1 cellular context compared by ENCODE assay signal in the genomic region with DNA sequence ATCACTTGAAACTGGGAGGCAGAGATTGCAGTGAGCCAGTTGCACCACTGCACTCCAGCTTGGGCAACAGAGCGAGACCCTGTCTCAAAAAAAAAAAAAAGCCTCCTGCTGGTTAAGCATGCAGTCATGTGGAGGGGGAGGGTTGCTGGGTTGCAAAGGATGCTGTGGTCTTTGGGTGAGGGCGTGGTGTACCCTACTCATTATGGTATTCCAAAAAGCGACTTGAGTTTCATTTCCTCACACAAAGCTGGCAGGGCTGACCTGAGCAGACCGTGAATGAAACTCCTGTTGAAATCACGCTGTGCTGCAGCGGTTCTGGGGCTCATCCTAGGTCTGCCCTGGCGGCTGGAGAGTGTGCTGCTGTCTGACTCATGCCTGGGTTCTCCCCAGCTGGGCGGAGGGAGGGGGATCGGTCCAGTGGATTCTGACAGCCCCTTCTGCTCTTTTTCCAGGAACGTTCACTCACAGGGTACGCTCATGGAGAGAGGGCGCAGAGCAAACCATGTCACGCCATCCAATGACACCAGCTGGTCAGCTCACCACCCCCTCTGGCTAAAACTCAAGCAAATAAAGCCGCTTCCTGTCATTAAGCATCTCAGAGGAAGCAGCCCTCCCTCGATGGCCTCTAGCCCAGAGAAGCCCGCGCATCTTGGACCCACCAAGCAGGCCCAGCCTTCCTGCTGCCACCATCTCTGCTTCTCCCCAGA.
TF ChIP-seq lines count a peak whose summit lies in the region.

No MANE protein-coding gene starts in this region.

TF ChIP-seq in GM12878, 131 proteins besides CTCF, POLR2A, EP300 and RAD21 (continued from another document and continues in another):
- TF ChIP-seq, protein P1, sequence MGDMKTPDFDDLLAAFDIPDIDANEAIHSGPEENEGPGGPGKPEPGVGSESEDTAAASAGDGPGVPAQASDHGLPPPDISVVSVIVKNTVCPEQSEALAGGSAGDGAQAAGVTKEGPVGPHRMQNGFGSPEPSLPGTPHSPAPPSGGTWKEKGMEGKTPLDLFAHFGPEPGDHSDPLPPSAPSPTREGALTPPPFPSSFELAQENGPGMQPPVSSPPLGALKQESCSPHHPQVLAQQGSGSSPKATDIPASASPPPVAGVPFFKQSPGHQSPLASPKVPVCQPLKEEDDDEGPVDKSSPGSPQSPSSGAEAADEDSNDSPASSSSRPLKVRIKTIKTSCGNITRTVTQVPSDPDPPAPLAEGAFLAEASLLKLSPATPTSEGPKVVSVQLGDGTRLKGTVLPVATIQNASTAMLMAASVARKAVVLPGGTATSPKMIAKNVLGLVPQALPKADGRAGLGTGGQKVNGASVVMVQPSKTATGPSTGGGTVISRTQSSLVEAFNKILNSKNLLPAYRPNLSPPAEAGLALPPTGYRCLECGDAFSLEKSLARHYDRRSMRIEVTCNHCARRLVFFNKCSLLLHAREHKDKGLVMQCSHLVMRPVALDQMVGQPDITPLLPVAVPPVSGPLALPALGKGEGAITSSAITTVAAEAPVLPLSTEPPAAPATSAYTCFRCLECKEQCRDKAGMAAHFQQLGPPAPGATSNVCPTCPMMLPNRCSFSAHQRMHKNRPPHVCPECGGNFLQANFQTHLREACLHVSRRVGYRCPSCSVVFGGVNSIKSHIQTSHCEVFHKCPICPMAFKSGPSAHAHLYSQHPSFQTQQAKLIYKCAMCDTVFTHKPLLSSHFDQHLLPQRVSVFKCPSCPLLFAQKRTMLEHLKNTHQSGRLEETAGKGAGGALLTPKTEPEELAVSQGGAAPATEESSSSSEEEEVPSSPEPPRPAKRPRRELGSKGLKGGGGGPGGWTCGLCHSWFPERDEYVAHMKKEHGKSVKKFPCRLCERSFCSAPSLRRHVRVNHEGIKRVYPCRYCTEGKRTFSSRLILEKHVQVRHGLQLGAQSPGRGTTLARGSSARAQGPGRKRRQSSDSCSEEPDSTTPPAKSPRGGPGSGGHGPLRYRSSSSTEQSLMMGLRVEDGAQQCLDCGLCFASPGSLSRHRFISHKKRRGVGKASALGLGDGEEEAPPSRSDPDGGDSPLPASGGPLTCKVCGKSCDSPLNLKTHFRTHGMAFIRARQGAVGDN (IDR thresholded peaks at IDR 0.05) = no peak
- no peak for TF ChIP-seq NFXL1 (IDR thresholded peaks at IDR 0.05; ENCODE audit: borderline replicate concordance)
- no peak for TF ChIP-seq ZNF217 (IDR thresholded peaks at IDR 0.05)
- TF ChIP-seq MYB (IDR thresholded peaks at IDR 0.05; ENCODE audit: borderline replicate concordance, low read depth, low read length) = no peak
- TF ChIP-seq, protein P2, sequence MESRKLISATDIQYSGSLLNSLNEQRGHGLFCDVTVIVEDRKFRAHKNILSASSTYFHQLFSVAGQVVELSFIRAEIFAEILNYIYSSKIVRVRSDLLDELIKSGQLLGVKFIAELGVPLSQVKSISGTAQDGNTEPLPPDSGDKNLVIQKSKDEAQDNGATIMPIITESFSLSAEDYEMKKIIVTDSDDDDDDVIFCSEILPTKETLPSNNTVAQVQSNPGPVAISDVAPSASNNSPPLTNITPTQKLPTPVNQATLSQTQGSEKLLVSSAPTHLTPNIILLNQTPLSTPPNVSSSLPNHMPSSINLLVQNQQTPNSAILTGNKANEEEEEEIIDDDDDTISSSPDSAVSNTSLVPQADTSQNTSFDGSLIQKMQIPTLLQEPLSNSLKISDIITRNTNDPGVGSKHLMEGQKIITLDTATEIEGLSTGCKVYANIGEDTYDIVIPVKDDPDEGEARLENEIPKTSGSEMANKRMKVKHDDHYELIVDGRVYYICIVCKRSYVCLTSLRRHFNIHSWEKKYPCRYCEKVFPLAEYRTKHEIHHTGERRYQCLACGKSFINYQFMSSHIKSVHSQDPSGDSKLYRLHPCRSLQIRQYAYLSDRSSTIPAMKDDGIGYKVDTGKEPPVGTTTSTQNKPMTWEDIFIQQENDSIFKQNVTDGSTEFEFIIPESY (IDR thresholded peaks at IDR 0.05) = no peak
- TF ChIP-seq, protein P3, sequence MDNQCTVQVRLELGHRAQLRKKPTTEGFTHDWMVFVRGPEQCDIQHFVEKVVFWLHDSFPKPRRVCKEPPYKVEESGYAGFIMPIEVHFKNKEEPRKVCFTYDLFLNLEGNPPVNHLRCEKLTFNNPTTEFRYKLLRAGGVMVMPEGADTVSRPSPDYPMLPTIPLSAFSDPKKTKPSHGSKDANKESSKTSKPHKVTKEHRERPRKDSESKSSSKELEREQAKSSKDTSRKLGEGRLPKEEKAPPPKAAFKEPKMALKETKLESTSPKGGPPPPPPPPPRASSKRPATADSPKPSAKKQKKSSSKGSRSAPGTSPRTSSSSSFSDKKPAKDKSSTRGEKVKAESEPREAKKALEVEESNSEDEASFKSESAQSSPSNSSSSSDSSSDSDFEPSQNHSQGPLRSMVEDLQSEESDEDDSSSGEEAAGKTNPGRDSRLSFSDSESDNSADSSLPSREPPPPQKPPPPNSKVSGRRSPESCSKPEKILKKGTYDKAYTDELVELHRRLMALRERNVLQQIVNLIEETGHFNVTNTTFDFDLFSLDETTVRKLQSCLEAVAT (IDR thresholded peaks at IDR 0.05) = 0 out of 2 replicates have a peak, but pooled peaks have one; percentile 17
- TF ChIP-seq CBX3 (IDR thresholded peaks at IDR 0.05; ENCODE audit: borderline replicate concordance, low read depth) = no peak
- TF ChIP-seq, protein P4, sequence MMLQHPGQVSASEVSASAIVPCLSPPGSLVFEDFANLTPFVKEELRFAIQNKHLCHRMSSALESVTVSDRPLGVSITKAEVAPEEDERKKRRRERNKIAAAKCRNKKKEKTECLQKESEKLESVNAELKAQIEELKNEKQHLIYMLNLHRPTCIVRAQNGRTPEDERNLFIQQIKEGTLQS (IDR thresholded peaks at IDR 0.05; ENCODE audit: borderline replicate concordance, extremely low read depth, low read depth, low read length) = no peak
- peak; percentile 68; the same call in 1 of the 2 replicates for TF ChIP-seq TCF12 (IDR thresholded peaks at IDR 0.05; ENCODE audit: low read depth, low read length)
- TF ChIP-seq ETV6 (conservative IDR thresholded peaks at IDR 0.05 in 1 of 2, IDR thresholded peaks at IDR 0.05 in 1 of 2; ENCODE audit: borderline replicate concordance in 1 of 2, low read depth in 1 of 2) = peak in 1 of 2 experiments; percentile 91; a peak in 2 of 4 replicates
- TF ChIP-seq, protein P5, sequence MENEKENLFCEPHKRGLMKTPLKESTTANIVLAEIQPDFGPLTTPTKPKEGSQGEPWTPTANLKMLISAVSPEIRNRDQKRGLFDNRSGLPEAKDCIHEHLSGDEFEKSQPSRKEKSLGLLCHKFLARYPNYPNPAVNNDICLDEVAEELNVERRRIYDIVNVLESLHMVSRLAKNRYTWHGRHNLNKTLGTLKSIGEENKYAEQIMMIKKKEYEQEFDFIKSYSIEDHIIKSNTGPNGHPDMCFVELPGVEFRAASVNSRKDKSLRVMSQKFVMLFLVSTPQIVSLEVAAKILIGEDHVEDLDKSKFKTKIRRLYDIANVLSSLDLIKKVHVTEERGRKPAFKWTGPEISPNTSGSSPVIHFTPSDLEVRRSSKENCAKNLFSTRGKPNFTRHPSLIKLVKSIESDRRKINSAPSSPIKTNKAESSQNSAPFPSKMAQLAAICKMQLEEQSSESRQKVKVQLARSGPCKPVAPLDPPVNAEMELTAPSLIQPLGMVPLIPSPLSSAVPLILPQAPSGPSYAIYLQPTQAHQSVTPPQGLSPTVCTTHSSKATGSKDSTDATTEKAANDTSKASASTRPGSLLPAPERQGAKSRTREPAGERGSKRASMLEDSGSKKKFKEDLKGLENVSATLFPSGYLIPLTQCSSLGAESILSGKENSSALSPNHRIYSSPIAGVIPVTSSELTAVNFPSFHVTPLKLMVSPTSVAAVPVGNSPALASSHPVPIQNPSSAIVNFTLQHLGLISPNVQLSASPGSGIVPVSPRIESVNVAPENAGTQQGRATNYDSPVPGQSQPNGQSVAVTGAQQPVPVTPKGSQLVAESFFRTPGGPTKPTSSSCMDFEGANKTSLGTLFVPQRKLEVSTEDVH (IDR thresholded peaks at IDR 0.05; ENCODE audit: low read depth, partially characterized antibody) = no peak
- TF ChIP-seq ZNF24 (IDR thresholded peaks at IDR 0.05) = no peak
- TF ChIP-seq, protein P6, sequence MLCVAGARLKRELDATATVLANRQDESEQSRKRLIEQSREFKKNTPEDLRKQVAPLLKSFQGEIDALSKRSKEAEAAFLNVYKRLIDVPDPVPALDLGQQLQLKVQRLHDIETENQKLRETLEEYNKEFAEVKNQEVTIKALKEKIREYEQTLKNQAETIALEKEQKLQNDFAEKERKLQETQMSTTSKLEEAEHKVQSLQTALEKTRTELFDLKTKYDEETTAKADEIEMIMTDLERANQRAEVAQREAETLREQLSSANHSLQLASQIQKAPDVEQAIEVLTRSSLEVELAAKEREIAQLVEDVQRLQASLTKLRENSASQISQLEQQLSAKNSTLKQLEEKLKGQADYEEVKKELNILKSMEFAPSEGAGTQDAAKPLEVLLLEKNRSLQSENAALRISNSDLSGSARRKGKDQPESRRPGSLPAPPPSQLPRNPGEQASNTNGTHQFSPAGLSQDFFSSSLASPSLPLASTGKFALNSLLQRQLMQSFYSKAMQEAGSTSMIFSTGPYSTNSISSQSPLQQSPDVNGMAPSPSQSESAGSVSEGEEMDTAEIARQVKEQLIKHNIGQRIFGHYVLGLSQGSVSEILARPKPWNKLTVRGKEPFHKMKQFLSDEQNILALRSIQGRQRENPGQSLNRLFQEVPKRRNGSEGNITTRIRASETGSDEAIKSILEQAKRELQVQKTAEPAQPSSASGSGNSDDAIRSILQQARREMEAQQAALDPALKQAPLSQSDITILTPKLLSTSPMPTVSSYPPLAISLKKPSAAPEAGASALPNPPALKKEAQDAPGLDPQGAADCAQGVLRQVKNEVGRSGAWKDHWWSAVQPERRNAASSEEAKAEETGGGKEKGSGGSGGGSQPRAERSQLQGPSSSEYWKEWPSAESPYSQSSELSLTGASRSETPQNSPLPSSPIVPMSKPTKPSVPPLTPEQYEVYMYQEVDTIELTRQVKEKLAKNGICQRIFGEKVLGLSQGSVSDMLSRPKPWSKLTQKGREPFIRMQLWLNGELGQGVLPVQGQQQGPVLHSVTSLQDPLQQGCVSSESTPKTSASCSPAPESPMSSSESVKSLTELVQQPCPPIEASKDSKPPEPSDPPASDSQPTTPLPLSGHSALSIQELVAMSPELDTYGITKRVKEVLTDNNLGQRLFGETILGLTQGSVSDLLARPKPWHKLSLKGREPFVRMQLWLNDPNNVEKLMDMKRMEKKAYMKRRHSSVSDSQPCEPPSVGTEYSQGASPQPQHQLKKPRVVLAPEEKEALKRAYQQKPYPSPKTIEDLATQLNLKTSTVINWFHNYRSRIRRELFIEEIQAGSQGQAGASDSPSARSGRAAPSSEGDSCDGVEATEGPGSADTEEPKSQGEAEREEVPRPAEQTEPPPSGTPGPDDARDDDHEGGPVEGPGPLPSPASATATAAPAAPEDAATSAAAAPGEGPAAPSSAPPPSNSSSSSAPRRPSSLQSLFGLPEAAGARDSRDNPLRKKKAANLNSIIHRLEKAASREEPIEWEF (IDR thresholded peaks at IDR 0.05; ENCODE audit: insufficient replicate concordance, low read depth, low read length) = no peak
- peak; percentile 48 for TF ChIP-seq JUNB (IDR thresholded peaks at IDR 0.05)
- TF ChIP-seq RBBP5 (conservative IDR thresholded peaks at IDR 0.05) = no peak
- TF ChIP-seq NFIC (IDR thresholded peaks at IDR 0.05; ENCODE audit: low read depth, low read length) = peak; percentile 82
- peak; percentile 15; the same call in 1 of the 2 replicates for TF ChIP-seq SMC3 (IDR thresholded peaks at IDR 0.05; ENCODE audit: borderline replicate concordance, low read length)
- TF ChIP-seq YY1 (IDR thresholded peaks at IDR 0.05; ENCODE audit: low read depth, low read length) = no peak; the same call in 1 of the 2 replicates
- TF ChIP-seq POU2F2 (IDR thresholded peaks at IDR 0.05; ENCODE audit: borderline replicate concordance, low read depth, low read length) = no peak
- TF ChIP-seq CBX5 (IDR thresholded peaks at IDR 0.05; ENCODE audit: low read depth) = peak; percentile 27; the same call in 1 of the 2 replicates
- TF ChIP-seq, protein P7, sequence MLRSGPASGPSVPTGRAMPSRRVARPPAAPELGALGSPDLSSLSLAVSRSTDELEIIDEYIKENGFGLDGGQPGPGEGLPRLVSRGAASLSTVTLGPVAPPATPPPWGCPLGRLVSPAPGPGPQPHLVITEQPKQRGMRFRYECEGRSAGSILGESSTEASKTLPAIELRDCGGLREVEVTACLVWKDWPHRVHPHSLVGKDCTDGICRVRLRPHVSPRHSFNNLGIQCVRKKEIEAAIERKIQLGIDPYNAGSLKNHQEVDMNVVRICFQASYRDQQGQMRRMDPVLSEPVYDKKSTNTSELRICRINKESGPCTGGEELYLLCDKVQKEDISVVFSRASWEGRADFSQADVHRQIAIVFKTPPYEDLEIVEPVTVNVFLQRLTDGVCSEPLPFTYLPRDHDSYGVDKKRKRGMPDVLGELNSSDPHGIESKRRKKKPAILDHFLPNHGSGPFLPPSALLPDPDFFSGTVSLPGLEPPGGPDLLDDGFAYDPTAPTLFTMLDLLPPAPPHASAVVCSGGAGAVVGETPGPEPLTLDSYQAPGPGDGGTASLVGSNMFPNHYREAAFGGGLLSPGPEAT (IDR thresholded peaks at IDR 0.05; ENCODE audit: low read depth) = 0 out of 2 replicates have a peak, but pooled peaks have one; percentile 34
- peak; percentile 69; the same call in 1 of the 2 replicates for TF ChIP-seq MTA3 (IDR thresholded peaks at IDR 0.05; ENCODE audit: borderline replicate concordance, low read length)
- TF ChIP-seq, protein P8, sequence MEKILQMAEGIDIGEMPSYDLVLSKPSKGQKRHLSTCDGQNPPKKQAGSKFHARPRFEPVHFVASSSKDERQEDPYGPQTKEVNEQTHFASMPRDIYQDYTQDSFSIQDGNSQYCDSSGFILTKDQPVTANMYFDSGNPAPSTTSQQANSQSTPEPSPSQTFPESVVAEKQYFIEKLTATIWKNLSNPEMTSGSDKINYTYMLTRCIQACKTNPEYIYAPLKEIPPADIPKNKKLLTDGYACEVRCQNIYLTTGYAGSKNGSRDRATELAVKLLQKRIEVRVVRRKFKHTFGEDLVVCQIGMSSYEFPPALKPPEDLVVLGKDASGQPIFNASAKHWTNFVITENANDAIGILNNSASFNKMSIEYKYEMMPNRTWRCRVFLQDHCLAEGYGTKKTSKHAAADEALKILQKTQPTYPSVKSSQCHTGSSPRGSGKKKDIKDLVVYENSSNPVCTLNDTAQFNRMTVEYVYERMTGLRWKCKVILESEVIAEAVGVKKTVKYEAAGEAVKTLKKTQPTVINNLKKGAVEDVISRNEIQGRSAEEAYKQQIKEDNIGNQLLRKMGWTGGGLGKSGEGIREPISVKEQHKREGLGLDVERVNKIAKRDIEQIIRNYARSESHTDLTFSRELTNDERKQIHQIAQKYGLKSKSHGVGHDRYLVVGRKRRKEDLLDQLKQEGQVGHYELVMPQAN (conservative IDR thresholded peaks at IDR 0.05) = no peak
- peak; percentile 65; the same call in 1 of the 2 replicates for TF ChIP-seq DPF2 (IDR thresholded peaks at IDR 0.05)
